ENCODE assay signal across 8 cellular contexts in the genomic region with DNA sequence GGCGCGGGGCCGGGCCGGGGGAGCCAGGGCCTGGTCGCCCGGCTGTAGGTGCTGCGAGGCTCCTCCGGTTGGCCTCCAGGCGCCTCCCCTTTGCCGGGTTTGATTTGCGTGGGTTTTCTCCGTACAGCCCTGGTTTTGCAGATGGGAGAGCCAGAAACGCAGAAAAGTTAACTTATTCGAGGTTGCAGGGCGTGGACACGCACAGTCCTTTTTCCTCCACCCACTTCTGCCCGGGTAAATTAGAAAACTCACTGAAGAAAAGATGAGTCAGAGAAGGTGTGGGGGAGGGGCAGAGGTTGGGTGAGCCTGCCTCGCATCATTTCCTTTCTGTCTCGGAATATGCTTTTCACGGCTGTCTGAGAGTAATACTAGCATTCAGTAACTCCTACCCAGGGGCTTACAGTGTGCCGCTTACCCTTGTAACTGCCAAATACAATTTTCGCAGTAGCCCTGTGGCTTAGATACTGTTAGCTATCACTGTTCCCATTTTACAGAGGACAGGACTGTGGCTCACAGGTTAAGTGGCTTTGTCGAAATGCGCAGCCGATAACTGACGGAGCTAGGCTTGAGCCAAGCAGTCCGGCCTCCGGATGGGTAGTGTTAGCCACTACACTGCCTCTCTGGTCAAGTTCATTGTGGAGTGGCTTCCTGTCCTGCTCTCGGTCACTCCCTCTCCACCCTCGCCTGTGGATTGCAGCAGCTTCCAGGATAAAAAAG. TPM values are rescaled to one million over a fixed set of nuclear protein-coding genes. Genes with fewer than 3 reads are reported as not detected.
DNase-seq lines count a peak whose midpoint lies in the region; ATAC-seq and TF ChIP-seq lines count a peak whose summit lies in the region.

No MANE protein-coding gene starts in this region.

- peak overlapping the region; percentile 69 for H3K4me3 ChIP-seq in ovary
- peak overlapping the region; percentile 87 for H3K4me3 ChIP-seq in thoracic aorta

- H3K9me3 ChIP-seq in ovary (no peaks in the 10 kb centered on the region), thoracic aorta (no peaks in the 10 kb centered on the region)

- TF ChIP-seq POLR2A in ovary (IDR thresholded peaks at IDR 0.05) = no peak

- peak; percentile 80 for DNase-seq in AG20443 (ENCODE audit: low spot score)
- peak; percentile 85 for DNase-seq in SIG-M5 treated with dmso at 0.1 percent for 504 hours (lab: John Stamatoyannopoulos, UW; ENCODE audit: unreplicated experiment)
- DNase-seq in activated naive CD4-positive, alpha-beta T cell (lab: John Stamatoyannopoulos, UW) = peak; percentile 59 to 75 (median 64)
- peak; percentile 89 for DNase-seq in glomerular visceral epithelial cell (ENCODE audit: extremely low spot score)
- DNase-seq in ovary = peak; percentile 61 to 74 (median 62)
- DNase-seq in thoracic aorta (ENCODE audit: low spot score) = peak; percentile 80

- ATAC-seq in GM19035 (IDR thresholded peaks at IDR 0.05; ENCODE audit: unreplicated experiment) (peak; percentile 36), HG03439 (IDR thresholded peaks at IDR 0.05; ENCODE audit: unreplicated experiment) (peak; percentile 29), thoracic aorta (ENCODE audit: insufficient number of reproducible peaks, low FRiP score, low read depth) (peak; percentile 57)

- H3K27ac ChIP-seq in ovary = peak overlapping the region; percentile 31 to 52
- peak overlapping the region; percentile 83 to 85 for H3K27ac ChIP-seq in thoracic aorta

- H3K4me1 ChIP-seq in ovary (ENCODE audit: insufficient read depth) (peaks cover 6% of the 10 kb centered on the region), thoracic aorta (ENCODE audit: control insufficient read depth in 1 of 2, low read depth in 2 of 2) (peaks cover 14 to 24% of the 10 kb centered on the region in 2 donors)

- H3K36me3 ChIP-seq in ovary (no peaks in the 10 kb centered on the region), thoracic aorta (peaks cover 15% of the 10 kb centered on the region)

- TF ChIP-seq CTCF in ovary (IDR thresholded peaks at IDR 0.05) (no peak), thoracic aorta (IDR thresholded peaks at IDR 0.05) (no peak)

- H3K27me3 ChIP-seq in ovary (no peaks in the 10 kb centered on the region), thoracic aorta (replicated peaks; ENCODE audit: insufficient read depth) (no peaks in the 10 kb centered on the region)

- WGBS in ovary, 3 donors = 1 to 4% (median 3%) methylated on average over 20 to 30 of the region's 30 CpGs

- intact Hi-C loops in ovary (cut with DNase I) = loop anchor here in 1 of 4 donors (10.0 kb wide), 1 partner anchor 61 kb away; no protein-coding TSS in a partner anchor

- no peak for TF ChIP-seq EP300 in ovary (IDR thresholded peaks at IDR 0.05)

RNA-seq across cellular contexts. Expression of gene FADD, which starts 0.8 kb away (rescaled TPM):
- total RNA-seq in ovary (10 to 100 TPM; 13.1 to 22.3 (median 17.9) TPM), thoracic aorta (10 to 100 TPM; 19.5 to 23.2 TPM)
- polyA plus RNA-seq in ovary = 10 to 100 TPM; 15.3 to 15.7 TPM

Comparison
In these comparisons a context has a peak if more than half of its experiments do, and no peak if none do; other contexts are left out.
1. Peak in every context shown above with its lines: DNase-seq, ATAC-seq, H3K4me3 ChIP-seq and H3K27ac ChIP-seq.